In genomic region chr6:8064638-8065518, GRCh38 we compare ENCODE assay signal across 8 cellular contexts. TPM values are rescaled to one million over a fixed set of nuclear protein-coding genes. Genes with fewer than 3 reads are reported as not detected.
DNase-seq lines count a peak whose midpoint lies in the region; ATAC-seq and TF ChIP-seq lines count a peak whose summit lies in the region.

No MANE protein-coding gene starts in this region.

- H3K9me3 ChIP-seq in mesodermal cell (ENCODE audit: control insufficient read depth, low read length), result no peaks in the 10 kb centered on the region

- POLR2A ChIA-PET in BJ (lab: Charles Lee), result interaction anchor here (0.7 kb wide), 1 partner anchor 48 kb away, joined by 4 read pairs; no protein-coding TSS in a partner anchor

- no peaks in the 10 kb centered on the region for H3K27me3 ChIP-seq in BJ (ENCODE audit: control insufficient read depth, insufficient read depth, low read length)

- DNase-seq in BJ (ENCODE audit: low read depth) (no peak), astrocyte of the spinal cord (ENCODE audit: low read depth, low spot score) (no peak), inferior parietal cortex (ENCODE audit: extremely low spot score) (no peak), GM13976 (ENCODE audit: low spot score) (no peak), SKM-1 (lab: John Stamatoyannopoulos, UW; ENCODE audit: unreplicated experiment) (no peak)

- TF ChIP-seq CTCF in BJ (IDR thresholded peaks at IDR 0.05; ENCODE audit: insufficient read depth, low read depth, low read length) (no peak), astrocyte of the spinal cord (IDR thresholded peaks at IDR 0.05; ENCODE audit: low read depth, low read length) (no peak), GM13976 (IDR thresholded peaks at IDR 0.05; ENCODE audit: borderline replicate concordance, control extremely low read depth, extremely low read depth, insufficient read depth, missing control alignments) (no peak)

- H3K36me3 ChIP-seq in BJ (ENCODE audit: control insufficient read depth, insufficient read depth, low read length) (peaks cover 2% of the 10 kb centered on the region; the same call in 1 of the 2 replicates), mesodermal cell (ENCODE audit: control insufficient read depth, insufficient read depth, low read length) (peaks cover 16% of the 10 kb centered on the region)

- in situ Hi-C loops in astrocyte of the spinal cord (cut with HindIII; ENCODE audit: low sequenced_read_pairs) (no loop called here), GM13976 (cut with MboI; ENCODE audit: low sequenced_read_pairs, unreplicated experiment) (no loop called here)

- peak; percentile 0 for ATAC-seq in HG02852 (IDR thresholded peaks at IDR 0.05; ENCODE audit: unreplicated experiment)
- no peak for ATAC-seq in HG03280 (IDR thresholded peaks at IDR 0.05; ENCODE audit: unreplicated experiment)

- WGBS in mesodermal cell (ENCODE audit: insufficient coverage in 2 of 2), 2 experiments, result 80 to 90% methylated on average over 2 of the region's 7 CpGs

- no peaks in the 10 kb centered on the region for H3K4me1 ChIP-seq in mesodermal cell (ENCODE audit: control insufficient read depth, insufficient read depth, low read length, poor library complexity, severe bottlenecking)

- H3K4me3 ChIP-seq in BJ (ENCODE audit: low read depth, low read length) (peak overlapping the region; percentile 98; the same call in 1 of the 2 replicates), astrocyte of the spinal cord (ENCODE audit: low read depth, low read length) (peak overlapping the region; percentile 87), mesodermal cell (ENCODE audit: extremely low read depth, insufficient read depth, low read length, poor library complexity, severe bottlenecking) (peak overlapping the region; percentile 80)

- CTCF ChIA-PET in BJ (lab: Yijun Ruan, JAX), result interaction anchor here (0.6 to 0.9 kb wide), 4 partner anchors 9 to 800 kb away, joined by 3 to 4 read pairs (median 3); no protein-coding TSS in a partner anchor

- H3K27ac ChIP-seq in mesodermal cell (ENCODE audit: low read depth, low read length, severe bottlenecking), result peak overlapping the region; percentile 44

RNA-seq across cellular contexts. Expression of gene BLOC1S5, which starts 0.7 kb away (rescaled TPM):
- polyA plus RNA-seq in BJ (2011; rRNA removed), result 3.3 and 8.0 TPM in 2 replicates
- polyA minus RNA-seq in BJ (2011; rRNA and poly(A)+ RNA removed), result 1.5 and 2.6 TPM in 2 replicates
- polyA plus RNA-seq in mesodermal cell (2013, experiment 1 of 2), result 19.2 TPM
- 20.9 TPM for polyA plus RNA-seq in mesodermal cell (2013, experiment 2 of 2)

RNA-seq across cellular contexts. Expression of gene EEF1E1, which starts 37.5 kb away (rescaled TPM):
- 26.4 and 44.9 TPM in 2 replicates for polyA plus RNA-seq in BJ (2011; rRNA removed)
- 7.2 and 12.8 TPM in 2 replicates for polyA minus RNA-seq in BJ (2011; rRNA and poly(A)+ RNA removed)
- 58.5 TPM for polyA plus RNA-seq in mesodermal cell (2013, experiment 1 of 2)
- polyA plus RNA-seq in mesodermal cell (2013, experiment 2 of 2), result 65.5 TPM
